1 cellular context compared by ENCODE assay signal in genomic region chr16:85752511-85753420, GRCh38.
TF ChIP-seq lines count a peak whose summit lies in the region.

No MANE protein-coding gene starts in this region.

TF ChIP-seq in H1, 55 proteins besides CTCF, POLR2A, EP300 and RAD21:
- TF ChIP-seq SIX5 (IDR thresholded peaks at IDR 0.05; ENCODE audit: low read depth, low read length) = no peak
- no peak for TF ChIP-seq SIRT6 (IDR thresholded peaks at IDR 0.05; ENCODE audit: low read length)
- no peak for TF ChIP-seq SP4 (IDR thresholded peaks at IDR 0.05; ENCODE audit: low read length)
- TF ChIP-seq CBX5 (IDR thresholded peaks at IDR 0.05; ENCODE audit: low read depth, low read length) = no peak
- TF ChIP-seq ATF3 (IDR thresholded peaks at IDR 0.05; ENCODE audit: insufficient read depth, low read depth, low read length) = no peak
- TF ChIP-seq E2F6 (IDR thresholded peaks at IDR 0.05) = no peak
- TF ChIP-seq CEBPB (IDR thresholded peaks at IDR 0.05; ENCODE audit: low read depth, low read length) = no peak
